In genomic region chr19:15200575-15201364, GRCh38 we compare ENCODE assay signal across 10 cellular contexts. TPM values are rescaled to one million over a fixed set of nuclear protein-coding genes. Genes with fewer than 3 reads are reported as not detected.
DNase-seq lines count a peak whose midpoint lies in the region; ATAC-seq, FAIRE-seq and TF ChIP-seq lines count a peak whose summit lies in the region.
"Had no signal": no experiment of that assay in that cellular context is flagged by ENCODE, and none has a peak within 500 bp of the region (broad histone marks: within the 10 kb centered on the region; RNA-seq: fewer than 3 reads in every experiment).

NOTCH3 (minus strand) TSS chr19:15200995; CDS start chr19:15200905, 90 bp downstream.

- TF ChIP-seq EP300 in HepG2 (IDR thresholded peaks at IDR 0.05; ENCODE audit: low read depth in 2 of 2, low read length in 2 of 2) (no peak), HepG2 (CRISPR knock-in tag; IDR thresholded peaks at IDR 0.05; ENCODE audit: borderline replicate concordance) (no peak)

- TF ChIP-seq POLR2A in HepG2 (IDR thresholded peaks at IDR 0.05; ENCODE audit: insufficient read depth in 1 of 2, low read depth in 2 of 2, low read length in 2 of 2): no peak

- peak within 1 kb of the TSS; percentile 90 for H3K4me2 ChIP-seq in HepG2 (ENCODE audit: low read depth, low read length)
- H3K4me2 ChIP-seq: KMS-11 had no signal

- BruUV-seq in HepG2 (replicated peaks; lab: Mats Ljungman, UMichigan): no TSS peak

- H2AFZ ChIP-seq in HepG2 (ENCODE audit: low read length): no peak within 1 kb of the TSS

- no peaks in the 10 kb centered on the region; the same call in 1 of the 2 replicates for H4K20me1 ChIP-seq in HepG2 (ENCODE audit: insufficient read depth, low read length)

- H3K36me3 ChIP-seq in HepG2 (replicated peaks in 1 of 2; ENCODE audit: control insufficient read depth in 1 of 2, insufficient read depth in 2 of 2, low read length in 2 of 2) (no peaks in the 10 kb centered on the region), tibial artery (peaks cover 0 to 12% (median 9%) of the 10 kb centered on the region in 3 donors)

- no peak for ATAC-seq in HepG2

- no peaks in the 10 kb centered on the region for H3K79me2 ChIP-seq in HepG2 (ENCODE audit: insufficient read depth, low read length)

- H3K4me3 ChIP-seq in cardiac fibroblast (replicated peaks in 1 of 2; ENCODE audit: low read depth in 2 of 2, low read length in 2 of 2) (peak within 1 kb of the TSS; percentile 81), HepG2 (replicated peaks in 1 of 3; ENCODE audit: insufficient read depth in 1 of 3, low read depth in 2 of 3, low read length in 3 of 3) (peak within 1 kb of the TSS; percentile 26 to 74 (median 58)), tibial artery (peak within 1 kb of the TSS; percentile 78 to 96)

- H3K27me3 ChIP-seq in HepG2 (ENCODE audit: control insufficient read depth in 1 of 2, insufficient read depth in 2 of 2, low read length in 2 of 2) (peaks cover 3 to 30% of the 10 kb centered on the region in 2 experiments; a peak in 3 of 5 replicates), tibial artery (no peaks in the 10 kb centered on the region)

- FAIRE-seq in HepG2 (lab: Jason Lieb, UNC): no peak

- no peak within 1 kb of the TSS for H3K9ac ChIP-seq in HepG2 (ENCODE audit: insufficient read depth, low read depth, low read length)
- H3K9ac ChIP-seq: KMS-11 had no signal

- TF ChIP-seq RAD21 in HepG2 (CRISPR knock-in tag; IDR thresholded peaks at IDR 0.05): no peak

- POLR2A ChIA-PET in HepG2 (lab: Yijun Ruan, JAX): no interaction called here

- H3K9me3 ChIP-seq in HepG2 (ENCODE audit: low read length) (no peaks in the 10 kb centered on the region), tibial artery (no peaks in the 10 kb centered on the region)

- DNase-seq in NCI-H2227 (lab: John Stamatoyannopoulos, UW; ENCODE audit: unreplicated experiment) (peak; percentile 17), NCI-H2227 treated with DMSO at 0.1 percent for 48 hours (lab: John Stamatoyannopoulos, UW) (no peak), cardiac fibroblast (ENCODE audit: low read depth in 2 of 2) (no peak), HepG2 (ENCODE audit: low spot score) (no peak), tibial artery (no peak), middle frontal gyrus (ENCODE audit: extremely low spot score, low spot score) (no peak), KG1 (lab: John Stamatoyannopoulos, UW) (no peak)
- DNase-seq in activated CD4-positive, CD25-positive, alpha-beta regulatory T cell treated with anti-CD3 and anti-CD28 coated beads, Interleukin-2, amount 50 U/mL, for 72 hours: no peak
- DNase-seq: AML-193 had no signal

- H3K27ac ChIP-seq in HepG2 (ENCODE audit: extremely low read length, insufficient read depth, low read length): no peak within 1 kb of the TSS
- H3K27ac ChIP-seq in tibial artery: peak within 1 kb of the TSS; percentile 98 to 99
- H3K27ac ChIP-seq: KMS-11 had no signal

- intact Hi-C loops in HepG2 (cut with micrococcal nuclease; ENCODE audit: unreplicated experiment) (no loop called here), tibial artery (cut with DNase I; ENCODE audit: low total_unique reads) (no loop called here)

- CTCF ChIA-PET in HepG2 (lab: Yijun Ruan, JAX; ENCODE audit: low intra/inter-chr PET ratio, low total read pairs): no interaction called here

- in situ Hi-C loops in HepG2 (cut with HindIII; ENCODE audit: extremely low pct_ligation_motif_present, low pct_unique_long_range_greater_than_20kb): no loop called here

- no peak for TF ChIP-seq CTCF in cardiac fibroblast (IDR thresholded peaks at IDR 0.05; ENCODE audit: low read depth, low read length)
- no peak for TF ChIP-seq CTCF in HepG2 (CRISPR knock-in tag; IDR thresholded peaks at IDR 0.05)
- TF ChIP-seq CTCF in tibial artery (IDR thresholded peaks at IDR 0.05): no peak

- no peaks in the 10 kb centered on the region; the same call in 1 of the 2 replicates for H3K4me1 ChIP-seq in HepG2 (ENCODE audit: insufficient read depth, low read length)
- H3K4me1 ChIP-seq in tibial artery: peaks cover 0 to 46% (median 39%) of the 10 kb centered on the region in 4 donors

- WGBS in HepG2 (ENCODE audit: low lambda C conversion rate): 2% methylated on average over 9 of the region's 74 CpGs

TF ChIP-seq in HepG2, 621 proteins besides CTCF, POLR2A, EP300 and RAD21 (continues in another document):
- no peak for TF ChIP-seq REXO4 (CRISPR knock-in tag; IDR thresholded peaks at IDR 0.05; ENCODE audit: borderline replicate concordance)
- no peak for TF ChIP-seq PRMT3 (CRISPR knock-in tag; IDR thresholded peaks at IDR 0.05; ENCODE audit: borderline replicate concordance, low read depth)
- TF ChIP-seq ZNF605 (CRISPR knock-in tag; IDR thresholded peaks at IDR 0.05): no peak
- no peak for TF ChIP-seq ZNF318 (CRISPR knock-in tag; IDR thresholded peaks at IDR 0.05)
- TF ChIP-seq ARHGAP35 (CRISPR knock-in tag; IDR thresholded peaks at IDR 0.05; ENCODE audit: borderline replicate concordance): no peak

RNA-seq across cellular contexts. Expression of gene NOTCH3, which starts in this region (rescaled TPM):
- 0.09 TPM in 1 of 2 replicates, not detected in the other for total RNA-seq in HepG2 (2016; rRNA removed; fragmentation: Illumina TruSeq; extraction: Trizol)
- total RNA-seq in HepG2 (2016; cell fraction: cytosol; rRNA removed; fragmentation: Illumina TruSeq; extraction: Trizol; ENCODE audit: low read depth): under 0.01 TPM in 1 of 2 replicates, not detected in the other
- 0.09 TPM in 1 of 2 replicates, not detected in the other for total RNA-seq in HepG2 (2016; cell fraction: insoluble cytoplasmic fraction; rRNA removed; fragmentation: Illumina TruSeq; extraction: Trizol)
- total RNA-seq in HepG2 (2016; cell fraction: membrane; rRNA removed; fragmentation: Illumina TruSeq; extraction: Trizol): 0.03 TPM in 2 replicates
- 0.44 and 0.93 TPM in 2 replicates for total RNA-seq in HepG2 (2016; cell fraction: nucleus; rRNA removed; fragmentation: Illumina TruSeq; extraction: Trizol)
- 0.28 and 0.43 TPM in 2 replicates for polyA plus RNA-seq in HepG2 (2011; rRNA removed)
- polyA plus RNA-seq in HepG2 (2011; cell fraction: cytosol; rRNA removed): 0.09 and 0.27 TPM in 2 replicates
- 1.4 and 2.1 TPM in 2 replicates for polyA plus RNA-seq in HepG2 (2011; cell fraction: nucleus; rRNA removed)
- 0.20 and 0.63 TPM in 2 replicates for polyA plus RNA-seq in HepG2 (2012)
- polyA plus RNA-seq in HepG2 (2016; cell fraction: cytosol; fragmentation: Illumina TruSeq; extraction: Trizol; ENCODE audit: low read depth): 0.01 and 0.02 TPM in 2 replicates
- 0.04 TPM in 1 of 2 replicates, not detected in the other for polyA plus RNA-seq in HepG2 (2016; cell fraction: insoluble cytoplasmic fraction; fragmentation: Illumina TruSeq; extraction: Trizol; ENCODE audit: low read depth)
- polyA plus RNA-seq in HepG2 (2016; cell fraction: membrane; fragmentation: Illumina TruSeq; extraction: Trizol; ENCODE audit: low read depth): 0.01 and 0.05 TPM in 2 replicates
- polyA plus RNA-seq in HepG2 (2016; cell fraction: nucleus; fragmentation: Illumina TruSeq; extraction: Trizol; ENCODE audit: insufficient read depth, low read depth): 0.29 and 0.71 TPM in 2 replicates
- polyA minus RNA-seq in HepG2 (2011; rRNA and poly(A)+ RNA removed; ENCODE audit: low replicate concordance): 0.54 and 1.5 TPM in 2 replicates
- polyA minus RNA-seq in HepG2 (2011; cell fraction: cytosol; rRNA and poly(A)+ RNA removed): 0.70 and 0.79 TPM in 2 replicates
- polyA minus RNA-seq in HepG2 (2011; cell fraction: nucleus; rRNA and poly(A)+ RNA removed): 0.50 and 1.9 TPM in 2 replicates
